In genomic region chr2:138147796-138148195, GRCh38 we compare ENCODE assay signal across 24 cellular contexts.
"Had no signal": no experiment of that assay in that cellular context is flagged by ENCODE, and none has a peak within 500 bp of the region (broad histone marks: within the 10 kb centered on the region; RNA-seq: fewer than 3 reads in every experiment).

No MANE protein-coding gene starts in this region.

- H3K9me3 ChIP-seq: colonic mucosa, esophagus muscularis mucosa, gastroesophageal sphincter, tibial artery had no signal

- H3K4me1 ChIP-seq: colonic mucosa, esophagus muscularis mucosa, gastroesophageal sphincter, parathyroid adenoma, tibial artery had no signal

- H3K27me3 ChIP-seq: colonic mucosa, dorsolateral prefrontal cortex, esophagus muscularis mucosa, gastroesophageal sphincter, tibial artery had no signal

- DNase-seq: activated CD4-positive, alpha-beta T cell treated with anti-CD3 and anti-CD28 coated beads, Interleukin-2, amount 10 ng/mL, durations not matched to agents 7 days and 5 days; activated CD4-positive, CD25-positive, alpha-beta regulatory T cell treated with anti-CD3 and anti-CD28 coated beads, Interleukin-2, amount 50 U/mL, for 72 hours; activated CD8-positive, alpha-beta memory T cell treated with anti-CD3 and anti-CD28 coated beads, Interleukin-2, amount 10 ng/mL, durations not matched to agents 7 days and 5 days; activated CD8-positive, alpha-beta T cell treated with anti-CD3 and anti-CD28 coated beads for 36 hours; activated gamma-delta T cell; activated naive CD4-positive, alpha-beta T cell treated with anti-CD3 and anti-CD28 coated beads, Interleukin-2, amount 50 U/mL, for 16 hours; activated naive CD8-positive, alpha-beta T cell treated with anti-CD3 and anti-CD28 coated beads, Interleukin-2, amount 50 U/mL, for 24 hours; central memory CD4-positive, alpha-beta T cell; colonic mucosa; effector memory CD8-positive, alpha-beta T cell; head of caudate nucleus; mesenchymal stem cell; nephron progenitor cell; small intestine; stimulated activated CD4-positive, alpha-beta T cell treated with anti-CD3 and anti-CD28 coated beads, Interleukin-2, amount 100 ng/mL, for 24 hours; stimulated activated naive CD8-positive, alpha-beta T cell treated with anti-CD3 and anti-CD28 coated beads, Interleukin-15, amount 100 ng/mL, for 72 hours; tibial artery; WERI-Rb-1 had no signal

- ATAC-seq: activated CD8-positive, alpha-beta memory T cell treated with anti-CD3 and anti-CD28 coated beads, Interleukin-2, amount 10 ng/mL, durations not matched to agents 7 days and 5 days; activated CD8-positive, alpha-beta T cell treated with anti-CD3 and anti-CD28 coated beads for 36 hours; activated naive CD8-positive, alpha-beta T cell treated with anti-CD3 and anti-CD28 coated beads, Interleukin-2, amount 50 U/mL, for 24 hours; effector memory CD8-positive, alpha-beta T cell; gastroesophageal sphincter; sciatic nerve; stimulated activated effector memory CD8-positive, alpha-beta T cell treated with anti-CD3 and anti-CD28 coated beads, Interleukin-12 subunit alpha, Interleukin-12 subunit beta, amount 100 ng/mL, for 72 hours; stimulated activated naive CD8-positive, alpha-beta T cell treated with anti-CD3 and anti-CD28 coated beads, Interleukin-15, amount 100 ng/mL, for 72 hours had no signal

- H3K4me3 ChIP-seq: colonic mucosa, dorsolateral prefrontal cortex, esophagus muscularis mucosa, gastroesophageal sphincter, tibial artery had no signal

- H3K36me3 ChIP-seq: colonic mucosa, WERI-Rb-1 had no signal

- H3K27ac ChIP-seq: colonic mucosa, dorsolateral prefrontal cortex, esophagus muscularis mucosa, gastroesophageal sphincter, parathyroid adenoma, tibial artery, WERI-Rb-1 had no signal
